1 cellular context compared by ENCODE assay signal in genomic region chr2:175854665-175855064, GRCh38.
TF ChIP-seq lines count a peak whose summit lies in the region.

No MANE protein-coding gene starts in this region.

TF ChIP-seq in SK-N-SH, 30 proteins besides CTCF, POLR2A, EP300 and RAD21 (continued from another document):
- TF ChIP-seq IRF3 (IDR thresholded peaks at IDR 0.05; ENCODE audit: low read depth, low read length) (no peak), RCOR1 (IDR thresholded peaks at IDR 0.05; ENCODE audit: low read length) (peak; percentile 76), TCF12 (IDR thresholded peaks at IDR 0.05) (peak; percentile 80), NFIC (IDR thresholded peaks at IDR 0.05; ENCODE audit: borderline replicate concordance) (peak; percentile 31; the same call in 1 of the 2 replicates), ZBTB33 (IDR thresholded peaks at IDR 0.05; ENCODE audit: borderline replicate concordance, low read depth) (no peak), SIN3A (IDR thresholded peaks at IDR 0.05; ENCODE audit: borderline replicate concordance, low read depth, low read length) (no peak), USF1 (IDR thresholded peaks at IDR 0.05; ENCODE audit: borderline replicate concordance, low read depth) (no peak), FOXM1 (IDR thresholded peaks at IDR 0.05; ENCODE audit: low read depth) (no peak), FOSL2 (IDR thresholded peaks at IDR 0.05; ENCODE audit: borderline replicate concordance, low read depth) (no peak)
